Comparison of ENCODE assay signal across 8 cellular contexts in genomic region chr3:172134352-172134751, GRCh38.
DNase-seq lines count a peak whose midpoint lies in the region; ATAC-seq and TF ChIP-seq lines count a peak whose summit lies in the region.

No MANE protein-coding gene starts in this region.

- H3K4me2 ChIP-seq in GM23248 (ENCODE audit: unreplicated experiment): no peak overlapping the region

- H3K4me3 ChIP-seq in GM23248 (no peak overlapping the region), right lobe of liver (no peak overlapping the region), uterus (no peak overlapping the region)

- H3K36me3 ChIP-seq in GM23248 (ENCODE audit: low read depth) (peaks cover 7% of the 10 kb centered on the region; the same call in 1 of the 2 replicates), right lobe of liver (no peaks in the 10 kb centered on the region), uterus (no peaks in the 10 kb centered on the region)

- no peak overlapping the region for H3K9ac ChIP-seq in GM23248

- H3K9me3 ChIP-seq in GM23248 (ENCODE audit: low read depth): no peaks in the 10 kb centered on the region
- H3K9me3 ChIP-seq in right lobe of liver: no peaks in the 10 kb centered on the region
- H3K9me3 ChIP-seq in uterus: no peaks in the 10 kb centered on the region

- no peak overlapping the region for H2AFZ ChIP-seq in GM23248

- DNase-seq in GM23248: no peak
- DNase-seq in MV-4-11 (lab: John Stamatoyannopoulos, UW): peak; percentile 64
- DNase-seq in right lobe of liver: no peak
- DNase-seq in amygdala (lab: John Stamatoyannopoulos, UW): no peak
- no peak for DNase-seq in NCI-H146 (lab: John Stamatoyannopoulos, UW)
- no peak for DNase-seq in DMS 273 (lab: John Stamatoyannopoulos, UW; ENCODE audit: unreplicated experiment)
- no peak for DNase-seq in uterus

- H3K9me2 ChIP-seq in GM23248 (ENCODE audit: insufficient read depth): no peaks in the 10 kb centered on the region

- H3K4me1 ChIP-seq in GM23248 (ENCODE audit: insufficient read depth): peaks cover 71% of the 10 kb centered on the region
- H3K4me1 ChIP-seq in right lobe of liver: peaks cover 2 to 70% (median 26%) of the 10 kb centered on the region in 4 donors
- H3K4me1 ChIP-seq in uterus: peaks cover 0 to 9% of the 10 kb centered on the region in 2 donors

- H3K27me3 ChIP-seq in GM23248 (replicated peaks; ENCODE audit: insufficient read depth) (no peaks in the 10 kb centered on the region), right lobe of liver (no peaks in the 10 kb centered on the region), uterus (no peaks in the 10 kb centered on the region)

- TF ChIP-seq POLR2A in right lobe of liver (IDR thresholded peaks at IDR 0.05) (no peak), uterus (IDR thresholded peaks at IDR 0.05) (no peak)

- in situ Hi-C loops in GM23248 (cut with MboI): no loop called here

- 83 to 89% methylated on average over 2 of the region's 2 CpGs for WGBS in GM23248 (ENCODE audit: low coverage in 1 of 2, low lambda C conversion rate in 2 of 2, missing lambda C conversion rate in 2 of 2), 2 experiments
- 7% methylated on average over 2 of the region's 2 CpGs for WGBS in right lobe of liver (ENCODE audit: insufficient coverage, low coverage, low lambda C conversion rate, missing lambda C conversion rate)

- peak; percentile 43 for ATAC-seq in GM18499 (IDR thresholded peaks at IDR 0.05; ENCODE audit: insufficient read depth, unreplicated experiment)
- peak in 3 of 4 donors; percentile 4 to 14 (median 6) for ATAC-seq in right lobe of liver

- H3K27ac ChIP-seq in GM23248 (peak overlapping the region; percentile 91), right lobe of liver (peak overlapping the region; percentile 46 to 97 (median 89)), uterus (peak overlapping the region in 1 of 2 donors; percentile 1)

- H3F3A ChIP-seq in GM23248 (ENCODE audit: insufficient read depth): peaks cover 80% of the 10 kb centered on the region

- no peaks in the 10 kb centered on the region for H4K20me1 ChIP-seq in GM23248 (ENCODE audit: insufficient read depth)

- intact Hi-C loops in right lobe of liver (cut with DNase I): no loop called here
- intact Hi-C loops in uterus (cut with DNase I; ENCODE audit: low total_unique reads): loop anchor here (10.0 kb wide), 1 partner anchor 180 kb away; no protein-coding TSS in a partner anchor

- TF ChIP-seq CTCF in right lobe of liver (IDR thresholded peaks at IDR 0.05) (no peak), uterus (IDR thresholded peaks at IDR 0.05) (no peak)

- H3K79me2 ChIP-seq in GM23248 (ENCODE audit: insufficient read depth): peaks cover 93% of the 10 kb centered on the region
